35 cellular contexts compared by ENCODE assay signal in genomic region chr15:98344591-98344990, GRCh38.
"Had no signal": no experiment of that assay in that cellular context is flagged by ENCODE, and none has a peak within 500 bp of the region (broad histone marks: within the 10 kb centered on the region; RNA-seq: fewer than 3 reads in every experiment).

No MANE protein-coding gene starts in this region.

- H3K36me3 ChIP-seq: MG63 had no signal

- H3K4me3 ChIP-seq: MG63 had no signal

- DNase-seq: Karpas-422, Kasumi-1, MG63, MM.1S, MV-4-11, NCI-H1048, NCI-H1092, NCI-H1092 treated with DMSO at 0.1 percent for 48 hours, NCI-H1105, NCI-H1105 treated with DMSO at 0.1 percent for 48 hours, NCI-H1417, NCI-H1417 treated with DMSO at 0.1 percent for 48 hours, NCI-H1436, NCI-H1436 treated with DMSO at 0.1 percent for 48 hours, NCI-H146, NCI-H1694, NCI-H1694 treated with DMSO at 0.1 percent for 48 hours, NCI-H187, NCI-H187 treated with DMSO at 0.1 percent for 48 hours, NCI-H1930, NCI-H2029, NCI-H2029 treated with DMSO at 0.1 percent for 48 hours, NCI-H2081, NCI-H2081 treated with DMSO at 0.1 percent for 48 hours, NCI-H2107, NCI-H2171, NCI-H2171 treated with DMSO at 0.1 percent for 48 hours, NCI-H2227 treated with DMSO at 0.1 percent for 48 hours, NCI-H226, NCI-H345, NCI-H446, NCI-H446 treated with DMSO at 0.1 percent for 48 hours, NCI-H510A, NCI-H510A treated with DMSO at 0.1 percent for 48 hours, NCI-H524 had no signal

- H3K9me3 ChIP-seq: MG63 had no signal

- H3K27me3 ChIP-seq: MG63 had no signal
